ENCODE assay signal across 20 cellular contexts in genomic region chr19:48674216-48674809, GRCh38. TPM values are rescaled to one million over a fixed set of nuclear protein-coding genes. Genes with fewer than 3 reads are reported as not detected.
"Had no signal": no experiment of that assay in that cellular context is flagged by ENCODE, and none has a peak within 500 bp of the region (broad histone marks: within the 10 kb centered on the region; RNA-seq: fewer than 3 reads in every experiment).

No MANE protein-coding gene starts in this region.

- H3K27ac Mint-ChIP-seq: activated B cell treated with CpG ODN at 0.5 μM for 24 hours; activated CD4-positive, alpha-beta T cell treated with anti-CD3 and anti-CD28 coated beads, Interleukin-2, amount 10 ng/mL, durations not matched to agents 24 days and 14 days; activated T-cell treated with anti-CD3 and anti-CD28 coated beads, Interleukin-2, amount 50 U/mL, for 72 hours had no signal

- H3K36me3 Mint-ChIP-seq: naive thymus-derived CD8-positive, alpha-beta T cell had no signal

- H3K27me3 ChIP-seq: heart left ventricle, left lung had no signal

- H3K27ac ChIP-seq: left lung had no signal

- DNase-seq: activated B cell treated with CpG ODN at 0.5 μM for 24 hours; activated CD8-positive, alpha-beta memory T cell treated with anti-CD3 and anti-CD28 coated beads, Interleukin-2, amount 50 U/mL, for 48 hours; activated gamma-delta T cell treated with Interleukin-2 at 50 U/mL for 16 hours; activated T-cell treated with anti-CD3 and anti-CD28 coated beads, Interleukin-2, amount 50 U/mL, for 72 hours; cortex of kidney; effector memory CD4-positive, alpha-beta T cell; heart left ventricle; kidney; left lung; naive thymus-derived CD8-positive, alpha-beta T cell; stimulated activated CD4-positive, alpha-beta T cell treated with anti-CD3 and anti-CD28 coated beads, Interleukin-15, amount 100 ng/mL, for 24 hours; stimulated activated CD4-positive, alpha-beta T cell treated with anti-CD3 and anti-CD28 coated beads, Interleukin-4, amount 100 ng/mL, for 4 hours; stimulated activated CD8-positive, alpha-beta memory T cell treated with anti-CD3 and anti-CD28 coated beads, Interleukin-4, amount 100 ng/mL, for 48 hours; stimulated activated naive CD8-positive, alpha-beta T cell treated with anti-CD3 and anti-CD28 coated beads, Interleukin-15, Interleukin-2, amounts not matched to agents 100 U/mL and 50 U/mL, for 24 hours; trophoblast cell had no signal

- H3K27me3 Mint-ChIP-seq: activated CD4-positive, alpha-beta T cell treated with anti-CD3 and anti-CD28 coated beads, Interleukin-2, amount 10 ng/mL, durations not matched to agents 24 days and 14 days; naive thymus-derived CD8-positive, alpha-beta T cell had no signal

- H3K36me3 ChIP-seq: heart left ventricle, left lung had no signal

- H3K4me3 Mint-ChIP-seq: activated B cell treated with CpG ODN at 0.5 μM for 24 hours; activated CD4-positive, alpha-beta T cell treated with anti-CD3 and anti-CD28 coated beads, Interleukin-2, amount 10 ng/mL, durations not matched to agents 24 days and 14 days; activated T-cell treated with anti-CD3 and anti-CD28 coated beads, Interleukin-2, amount 50 U/mL, for 72 hours; naive thymus-derived CD8-positive, alpha-beta T cell had no signal

- H3K9me3 Mint-ChIP-seq: activated B cell treated with CpG ODN at 0.5 μM for 24 hours had no signal

- H3K4me3 ChIP-seq: heart left ventricle, left lung had no signal

- H3K9me3 ChIP-seq: heart left ventricle, left lung had no signal

RNA-seq across cellular contexts. Expression of gene NTN5, which starts 1.5 kb away (rescaled TPM):
- total RNA-seq: epithelial cell of proximal tubule, frontal cortex had no signal

RNA-seq across cellular contexts. Expression of gene FUT2, which starts 21.5 kb away (rescaled TPM):
- total RNA-seq: activated B cell treated with CpG ODN at 0.5 μM for 24 hours; activated CD4-positive, alpha-beta T cell treated with anti-CD3 and anti-CD28 coated beads, Interleukin-2, amount 10 ng/mL, durations not matched to agents 24 days and 14 days; activated T-cell treated with anti-CD3 and anti-CD28 coated beads, Interleukin-2, amount 50 U/mL, for 72 hours; naive thymus-derived CD8-positive, alpha-beta T cell; skeletal muscle tissue; T-helper 2 cell treated with Interferon-gamma antibody and Interleukin-4, amounts not matched to agents 100 ng/mL and 5 ng/mL, for 36 hours had no signal
